ENCODE assay signal across 14 cellular contexts in the genomic region with DNA sequence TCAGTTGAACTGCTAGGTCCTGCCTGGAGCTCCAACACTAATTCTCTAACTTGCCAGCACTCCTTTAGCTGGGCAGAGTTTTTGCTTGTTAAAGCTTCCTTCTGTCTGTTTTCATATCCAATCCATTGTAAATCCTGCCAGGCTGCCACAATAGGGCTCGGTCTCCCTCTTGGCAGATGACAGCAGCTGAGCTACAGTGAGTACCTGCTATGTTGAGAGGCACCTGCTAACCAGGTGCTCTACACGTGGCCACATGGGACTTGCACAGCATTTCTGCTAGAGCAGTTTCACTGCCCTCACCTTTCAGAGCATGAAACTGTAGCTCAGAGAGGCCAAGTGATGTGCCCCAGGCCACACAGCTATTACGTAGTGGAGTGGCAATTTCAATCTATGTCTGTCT.
"Had no signal": no experiment of that assay in that cellular context is flagged by ENCODE, and none has a peak within 500 bp of the region (broad histone marks: within the 10 kb centered on the region; RNA-seq: fewer than 3 reads in every experiment).

No MANE protein-coding gene starts in this region.

- H3K27ac Mint-ChIP-seq: activated naive CD4-positive, alpha-beta T cell treated with anti-CD3 and anti-CD28 coated beads for 36 hours; nephron progenitor cell; type B pancreatic cell; WTC11 had no signal

- ATAC-seq: left ventricle myocardium superior, WTC11 had no signal

- H3K27me3 ChIP-seq: cardiac muscle cell had no signal

- H3K4me3 Mint-ChIP-seq: activated naive CD4-positive, alpha-beta T cell treated with anti-CD3 and anti-CD28 coated beads for 36 hours; nephron progenitor cell; type B pancreatic cell; WTC11 had no signal

- H3K4me3 ChIP-seq: cardiac muscle cell, sigmoid colon had no signal

- H3K9me3 ChIP-seq: sigmoid colon had no signal

- H3K27ac ChIP-seq: cardiac muscle cell, sigmoid colon had no signal

- H3K4me1 ChIP-seq: sigmoid colon had no signal

- H3K36me3 ChIP-seq: cardiac muscle cell, sigmoid colon had no signal

- DNase-seq: activated CD4-positive, alpha-beta T cell treated with anti-CD3 and anti-CD28 coated beads for 48 hours; activated naive CD4-positive, alpha-beta T cell treated with anti-CD3 and anti-CD28 coated beads for 36 hours; cortex of kidney; effector memory CD4-positive, alpha-beta T cell; kidney; left ventricle myocardium superior; mesenchymal stem cell; nephron progenitor cell; sigmoid colon; stimulated activated CD4-positive, alpha-beta T cell treated with anti-CD3 and anti-CD28 coated beads, Interleukin-2, amount 100 ng/mL, for 24 hours; stimulated activated naive CD4-positive, alpha-beta T cell had no signal
